ENCODE assay signal across 11 cellular contexts in the genomic region with DNA sequence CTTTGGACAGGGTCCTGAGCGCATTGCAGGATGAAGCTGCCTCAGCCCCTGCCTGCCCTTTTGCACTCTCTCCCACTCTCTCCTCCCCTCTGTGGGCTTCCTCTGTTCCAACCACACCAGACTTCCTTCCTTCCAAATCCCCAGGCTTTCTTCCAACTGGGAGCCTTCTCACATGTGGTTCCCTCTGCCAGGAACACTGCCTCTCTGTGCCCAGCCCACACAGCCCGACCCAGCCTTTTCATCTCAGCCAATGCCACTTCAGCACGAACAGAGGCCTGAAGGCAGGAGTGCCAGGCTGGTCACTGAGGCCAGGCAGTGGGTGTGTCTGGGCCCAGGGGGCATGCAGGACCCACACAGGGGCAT. TPM values are rescaled to one million over a fixed set of nuclear protein-coding genes. Genes with fewer than 3 reads are reported as not detected.
DNase-seq lines count a peak whose midpoint lies in the region; ATAC-seq and TF ChIP-seq lines count a peak whose summit lies in the region.
"Had no signal": no experiment of that assay in that cellular context is flagged by ENCODE, and none has a peak within 500 bp of the region (broad histone marks: within the 10 kb centered on the region; RNA-seq: fewer than 3 reads in every experiment).

No MANE protein-coding gene starts in this region.

- no peak overlapping the region for H2BK12ac ChIP-seq in neuronal stem cell (ENCODE audit: low read length)

- no peak for TF ChIP-seq POLR2A in upper lobe of left lung (IDR thresholded peaks at IDR 0.05)

- H3K27me3 ChIP-seq in neuronal stem cell (ENCODE audit: control insufficient read depth in 3 of 3, insufficient read depth in 3 of 3, low read depth in 1 of 3, low read length in 3 of 3) (no peaks in the 10 kb centered on the region), upper lobe of left lung (no peaks in the 10 kb centered on the region), Karpas-422 (ENCODE audit: low read length) (no peaks in the 10 kb centered on the region)
- H3K27me3 ChIP-seq: SJCRH30 had no signal

- H3K4me3 ChIP-seq in foreskin fibroblast (ENCODE audit: low read depth in 1 of 2, low read length in 2 of 2) (no peak overlapping the region), neuronal stem cell (ENCODE audit: low read length in 2 of 2) (no peak overlapping the region), upper lobe of left lung (no peak overlapping the region), Karpas-422 (ENCODE audit: low read length) (no peak overlapping the region)
- H3K4me3 ChIP-seq: SJCRH30 had no signal

- H2AK5ac ChIP-seq in neuronal stem cell (ENCODE audit: low read depth, low read length): no peak overlapping the region

- H3K4me1 ChIP-seq in neuronal stem cell (ENCODE audit: control insufficient read depth in 2 of 2, insufficient read depth in 1 of 2, low read depth in 1 of 2, low read length in 2 of 2): peaks cover 13% of the 10 kb centered on the region in 2 donors
- peaks cover 48 to 86% (median 60%) of the 10 kb centered on the region in 4 donors for H3K4me1 ChIP-seq in upper lobe of left lung
- H3K4me1 ChIP-seq in Karpas-422 (ENCODE audit: low read length): peaks cover 33% of the 10 kb centered on the region
- H3K4me1 ChIP-seq: SJCRH30 had no signal

- ATAC-seq in upper lobe of left lung (ENCODE audit: low FRiP score in 2 of 2) (peak in 1 of 2 donors; percentile 32), GM21619 (IDR thresholded peaks at IDR 0.05; ENCODE audit: unreplicated experiment) (no peak)

- H2BK15ac ChIP-seq in neuronal stem cell (ENCODE audit: low read length): no peak overlapping the region

- H2BK120ac ChIP-seq in neuronal stem cell (ENCODE audit: low read depth, low read length): no peak overlapping the region

- no peak overlapping the region for H3K4ac ChIP-seq in neuronal stem cell (ENCODE audit: low read length)

- H4K8ac ChIP-seq in neuronal stem cell (ENCODE audit: low read depth, low read length): no peak overlapping the region

- H3K27ac ChIP-seq in neuronal stem cell (replicated peaks; ENCODE audit: low read length) (no peak overlapping the region), upper lobe of left lung (peak overlapping the region in 3 of 4 donors; percentile 52 to 76 (median 64)), Karpas-422 (ENCODE audit: low read length) (no peak overlapping the region)
- H3K27ac ChIP-seq: 22Rv1, SJCRH30 had no signal

- TF ChIP-seq EP300 in upper lobe of left lung (IDR thresholded peaks at IDR 0.05): no peak

- H4K91ac ChIP-seq in neuronal stem cell (ENCODE audit: low read depth, low read length, poor library complexity): no peak overlapping the region

- H2BK5ac ChIP-seq in neuronal stem cell (ENCODE audit: low read length): peak overlapping the region; percentile 63

- DNase-seq in DMS 273 (lab: John Stamatoyannopoulos, UW; ENCODE audit: unreplicated experiment): peak; percentile 42
- DNase-seq in DMS 273 treated with DMSO at 0.1 percent for 48 hours (lab: John Stamatoyannopoulos, UW): no peak
- DNase-seq in foreskin fibroblast: peak; percentile 46 to 73
- no peak for DNase-seq in neuronal stem cell (ENCODE audit: low spot score)
- DNase-seq in upper lobe of left lung: peak in 1 of 2 donors; percentile 34
- no peak for DNase-seq in Karpas-422
- DNase-seq in HPDE6-E6E7 (ENCODE audit: extremely low spot score): no peak
- DNase-seq: activated CD4-positive, CD25-positive, alpha-beta regulatory T cell treated with anti-CD3 and anti-CD28 coated beads, Interleukin-2, amount 50 U/mL, for 72 hours; SJCRH30 had no signal

- H4K20me1 ChIP-seq in Karpas-422 (ENCODE audit: insufficient read depth, low read depth, low read length): no peaks in the 10 kb centered on the region; the same call in 1 of the 2 replicates

- peak overlapping the region; percentile 35 for H3K9ac ChIP-seq in neuronal stem cell (ENCODE audit: low read depth, low read length, poor library complexity)
- H3K9ac ChIP-seq in Karpas-422 (ENCODE audit: low read length): no peak overlapping the region

- TF ChIP-seq CTCF in foreskin fibroblast (IDR thresholded peaks at IDR 0.05; ENCODE audit: low read depth, low read length) (no peak), upper lobe of left lung (IDR thresholded peaks at IDR 0.05) (no peak)

- peaks cover 27 to 62% of the 10 kb centered on the region in 2 donors for H3K36me3 ChIP-seq in neuronal stem cell (replicated peaks in 1 of 2; ENCODE audit: control insufficient read depth in 2 of 2, insufficient read depth in 2 of 2, low read length in 2 of 2)
- H3K36me3 ChIP-seq in upper lobe of left lung: peaks cover 0 to 50% (median 31%) of the 10 kb centered on the region in 4 donors
- no peaks in the 10 kb centered on the region for H3K36me3 ChIP-seq in Karpas-422 (ENCODE audit: insufficient read depth, low read length)
- H3K36me3 ChIP-seq: SJCRH30 had no signal

- no CpG with 5 or more reads among the region's 3 CpGs for WGBS in neuronal stem cell (ENCODE audit: extremely low coverage in 2 of 2, insufficient read length in 2 of 2, insufficient replicate concordance in 1 of 2), 2 donors
- WGBS in upper lobe of left lung, 2 donors: 56 to 57% methylated on average over 3 of the region's 3 CpGs

- H3K9me3 ChIP-seq in neuronal stem cell (replicated peaks in 1 of 2; ENCODE audit: control insufficient read depth in 2 of 2, insufficient read depth in 1 of 2, low read depth in 1 of 2, low read length in 2 of 2) (no peaks in the 10 kb centered on the region), upper lobe of left lung (no peaks in the 10 kb centered on the region), Karpas-422 (ENCODE audit: low read length) (no peaks in the 10 kb centered on the region)
- H3K9me3 ChIP-seq: SJCRH30 had no signal

- H3K79me2 ChIP-seq in Karpas-422 (ENCODE audit: low read length): no peaks in the 10 kb centered on the region

- H3K4me2 ChIP-seq in neuronal stem cell (ENCODE audit: insufficient read depth, low read length, poor library complexity, severe bottlenecking) (no peak overlapping the region), Karpas-422 (ENCODE audit: low read depth, low read length, poor library complexity, severe bottlenecking) (no peak overlapping the region)

- H3K18ac ChIP-seq in neuronal stem cell (ENCODE audit: low read length): no peak overlapping the region

- no peaks in the 10 kb centered on the region for H3K9me2 ChIP-seq in Karpas-422 (replicated peaks; ENCODE audit: insufficient read depth, low read length)

- H3K79me1 ChIP-seq in neuronal stem cell (ENCODE audit: low read depth, low read length): peaks cover 5% of the 10 kb centered on the region

- H3K23ac ChIP-seq in neuronal stem cell (ENCODE audit: low read depth, low read length, poor library complexity): peak overlapping the region; percentile 71

- no peak overlapping the region for H3K14ac ChIP-seq in neuronal stem cell (ENCODE audit: low read length)

- H2AFZ ChIP-seq in neuronal stem cell (ENCODE audit: low read length) (no peak overlapping the region), Karpas-422 (ENCODE audit: low read length) (no peak overlapping the region)

RNA-seq across cellular contexts. Expression of gene SELENON, which starts 5.9 kb away (rescaled TPM):
- polyA plus RNA-seq in neuronal stem cell (2013, experiment 1 of 2): 92.8 TPM
- 91.3 TPM for polyA plus RNA-seq in neuronal stem cell (2013, experiment 2 of 2)
- total RNA-seq in upper lobe of left lung: 10 to 100 TPM; 22.0 to 91.1 (median 60.5) TPM
- total RNA-seq in Karpas-422 (2014; rRNA removed; shearing (Covaris generic); ENCODE audit: low replicate concordance): 2.7 and 5.1 TPM in 2 replicates

RNA-seq across cellular contexts. Expression of gene MTFR1L, which starts 13.9 kb away (rescaled TPM):
- 32.0 TPM for polyA plus RNA-seq in neuronal stem cell (2013, experiment 1 of 2)
- polyA plus RNA-seq in neuronal stem cell (2013, experiment 2 of 2): 30.2 TPM
- total RNA-seq in upper lobe of left lung: 10 to 100 TPM; 43.2 to 80.7 (median 53.6) TPM
- total RNA-seq in Karpas-422 (2014; rRNA removed; shearing (Covaris generic); ENCODE audit: low replicate concordance): 24.3 and 39.6 TPM in 2 replicates

RNA-seq across cellular contexts. Expression of gene AUNIP, which starts 53.4 kb away (rescaled TPM):
- 7.6 TPM for polyA plus RNA-seq in neuronal stem cell (2013, experiment 1 of 2)
- polyA plus RNA-seq in neuronal stem cell (2013, experiment 2 of 2): 7.3 TPM
- 1 to 10 TPM in 1 of 6 donors, under 1 TPM in 2, not detected in 3; 0.43 to 1.1 (median 0.74) TPM for total RNA-seq in upper lobe of left lung
- 7.2 and 11.6 TPM in 2 replicates for total RNA-seq in Karpas-422 (2014; rRNA removed; shearing (Covaris generic); ENCODE audit: low replicate concordance)

Comparison
In these comparisons a context has a peak if more than half of its experiments do, and no peak if none do; other contexts are left out.
1. DNase-seq: peak in DMS 273 (single experiment) and foreskin fibroblast (2 of 2); none in DMS 273 treated with DMSO at 0.1 percent for 48 hours (single experiment), neuronal stem cell (single experiment), Karpas-422 (single experiment) and HPDE6-E6E7 (single experiment).
2. H3K27ac ChIP-seq: peak in upper lobe of left lung (3 of 4); none in neuronal stem cell (single experiment) and Karpas-422 (single experiment).